8 cellular contexts compared by ENCODE assay signal in genomic region chr1:150235436-150235851, GRCh38. TPM values are rescaled to one million over a fixed set of nuclear protein-coding genes. Genes with fewer than 3 reads are reported as not detected.
DNase-seq lines count a peak whose midpoint lies in the region; ATAC-seq lines count a peak whose summit lies in the region.

No MANE protein-coding gene starts in this region.

- 0% methylated on average over 14 of the region's 14 CpGs for WGBS in adipose tissue, 3 donors

- ATAC-seq in HG03571 (IDR thresholded peaks at IDR 0.05; ENCODE audit: unreplicated experiment) (no peak), HG02678 (IDR thresholded peaks at IDR 0.05; ENCODE audit: unreplicated experiment) (no peak)

- POLR2A ChIA-PET in CD8-positive, alpha-beta memory T cell (lab: Charles Lee) = interaction anchor here (0.5 to 2.4 kb wide), 11 partner anchors 11 to 1046 kb away, joined by 3 to 18 read pairs (median 4); partner anchors contain the start of genes RPRD2, SF3B4 and ZNF687

- DNase-seq in CD8-positive, alpha-beta memory T cell = peak in 3 of 5 donors; percentile 8 to 67 (median 26)
- DNase-seq in activated CD4-positive, CD25-positive, alpha-beta regulatory T cell treated with anti-CD3 and anti-CD28 coated beads, Interleukin-2, amount 50 U/mL, for 72 hours = no peak

- H3K4me3 Mint-ChIP-seq in CD8-positive, alpha-beta memory T cell = no peak overlapping the region

- H3K9me3 ChIP-seq in CD8-positive, alpha-beta memory T cell (ENCODE audit: low read length) = no peaks in the 10 kb centered on the region
- H3K9me3 ChIP-seq in HUES48 (ENCODE audit: control insufficient read depth, insufficient read depth, low read length) (no peaks in the 10 kb centered on the region), iPS-15b (ENCODE audit: control insufficient read depth, insufficient read depth, low read length) (no peaks in the 10 kb centered on the region)

- H3K27me3 ChIP-seq in CD8-positive, alpha-beta memory T cell (ENCODE audit: insufficient read depth, low read length, poor library complexity, severe bottlenecking) = no peaks in the 10 kb centered on the region
- no peaks in the 10 kb centered on the region for H3K27me3 ChIP-seq in HUES48 (ENCODE audit: control insufficient read depth, insufficient read depth, low read length)
- no peaks in the 10 kb centered on the region for H3K27me3 ChIP-seq in iPS-15b (ENCODE audit: control insufficient read depth, insufficient read depth, low read length)

- no peak overlapping the region for H3K27ac Mint-ChIP-seq in CD8-positive, alpha-beta memory T cell

- H3K9me3 Mint-ChIP-seq in CD8-positive, alpha-beta memory T cell = no peaks in the 10 kb centered on the region

- H3K9ac ChIP-seq in HUES48 (ENCODE audit: low read depth, low read length) (peak overlapping the region; percentile 89), iPS-15b (ENCODE audit: low read depth, low read length) (peak overlapping the region; percentile 96)

- H3K27ac ChIP-seq in CD8-positive, alpha-beta memory T cell (ENCODE audit: low read depth, low read length) = peak overlapping the region; percentile 98
- H3K27ac ChIP-seq in HUES48 (ENCODE audit: low read depth, low read length) (peak overlapping the region; percentile 89), adipose tissue (ENCODE audit: low read depth, low read length) (peak overlapping the region; percentile 88), temporal lobe (ENCODE audit: low read depth, low read length) (peak overlapping the region; percentile 91)

- H3K4me3 ChIP-seq in CD8-positive, alpha-beta memory T cell (ENCODE audit: low read length) = peak overlapping the region; percentile 96
- H3K4me3 ChIP-seq in HUES48 (ENCODE audit: low read depth, low read length) (peak overlapping the region; percentile 80), iPS-15b (ENCODE audit: low read depth, low read length) (peak overlapping the region; percentile 98)

- peaks cover 0 to 15% (median 2%) of the 10 kb centered on the region in 3 donors for H3K36me3 Mint-ChIP-seq in CD8-positive, alpha-beta memory T cell

- no peaks in the 10 kb centered on the region for H3K36me3 ChIP-seq in CD8-positive, alpha-beta memory T cell (ENCODE audit: insufficient read depth, low read length)
- peaks cover 12% of the 10 kb centered on the region for H3K36me3 ChIP-seq in HUES48 (ENCODE audit: control insufficient read depth, insufficient read depth, low read length)
- peaks cover 5% of the 10 kb centered on the region for H3K36me3 ChIP-seq in iPS-15b (ENCODE audit: control insufficient read depth, insufficient read depth, low read length)

- CTCF ChIA-PET in CD8-positive, alpha-beta memory T cell (lab: Charles Lee) = interaction anchor here (0.6 to 1.5 kb wide), 4 partner anchors 17 to 349 kb away, joined by 3 to 4 read pairs (median 3); a partner anchor contains a TSS

- peaks cover 18% of the 10 kb centered on the region for H3K4me1 ChIP-seq in CD8-positive, alpha-beta memory T cell (ENCODE audit: insufficient read depth, low read length)
- H3K4me1 ChIP-seq in HUES48 (ENCODE audit: control insufficient read depth, insufficient read depth, low read length) (peaks cover 20% of the 10 kb centered on the region), iPS-15b (ENCODE audit: control insufficient read depth, insufficient read depth, low read length) (no peaks in the 10 kb centered on the region)

- peaks cover 0 to 4% of the 10 kb centered on the region in 2 donors for H3K27me3 Mint-ChIP-seq in CD8-positive, alpha-beta memory T cell

- peaks cover 17 to 27% (median 17%) of the 10 kb centered on the region in 3 donors for H3K4me1 Mint-ChIP-seq in CD8-positive, alpha-beta memory T cell

RNA-seq across cellular contexts. Expression of gene ANP32E, which starts 0.5 kb away (rescaled TPM):
- total RNA-seq in CD8-positive, alpha-beta memory T cell = 100 to 1,000 TPM; 154 TPM
- 57.9 TPM for polyA plus RNA-seq in CD8-positive, alpha-beta memory T cell
- 10 to 100 TPM in 2 of 3 donors, 1 to 10 TPM in 1; 6.0 to 33.2 (median 12.9) TPM for polyA plus RNA-seq in adipose tissue
- total RNA-seq in temporal lobe = 17.0 TPM

RNA-seq across cellular contexts. Expression of gene CA14, which starts 22.1 kb away (rescaled TPM):
- total RNA-seq in CD8-positive, alpha-beta memory T cell = not detected
- polyA plus RNA-seq in CD8-positive, alpha-beta memory T cell = 0.20 TPM
- under 1 TPM in 1 of 3 donors, not detected in 2; 0.03 TPM for polyA plus RNA-seq in adipose tissue
- 1.7 TPM for total RNA-seq in temporal lobe

RNA-seq across cellular contexts. Expression of gene APH1A, which starts 33.4 kb away (rescaled TPM):
- 100 to 1,000 TPM; 139 to 140 TPM for total RNA-seq in CD8-positive, alpha-beta memory T cell
- polyA plus RNA-seq in CD8-positive, alpha-beta memory T cell = 63.4 TPM
- 100 to 1,000 TPM in 2 of 3 donors, 10 to 100 TPM in 1; 81.4 to 126 (median 106) TPM for polyA plus RNA-seq in adipose tissue
- 44.0 TPM for total RNA-seq in temporal lobe

RNA-seq across cellular contexts. Expression of gene C1orf54, which starts 37.1 kb away (rescaled TPM):
- under 1 TPM; 0.60 to 0.61 TPM for total RNA-seq in CD8-positive, alpha-beta memory T cell
- 4.0 TPM for polyA plus RNA-seq in CD8-positive, alpha-beta memory T cell
- 10 to 100 TPM in 2 of 3 donors, 1 to 10 TPM in 1; 2.2 to 50.5 (median 17.8) TPM for polyA plus RNA-seq in adipose tissue
- total RNA-seq in temporal lobe = 4.7 TPM

RNA-seq across cellular contexts. Expression of gene CIART, which starts 46.9 kb away (rescaled TPM):
- total RNA-seq in CD8-positive, alpha-beta memory T cell = 1 to 10 TPM in 1 of 2 experiments, under 1 TPM in 1; 0.81 to 1.7 TPM
- polyA plus RNA-seq in CD8-positive, alpha-beta memory T cell = 0.60 TPM
- polyA plus RNA-seq in adipose tissue = 1 to 10 TPM; 1.8 to 2.2 (median 1.8) TPM
- 1.7 TPM for total RNA-seq in temporal lobe
